In genomic region chr13:33349314-33349995, GRCh38 we compare ENCODE assay signal across 8 cellular contexts.
DNase-seq lines count a peak whose midpoint lies in the region; ATAC-seq and TF ChIP-seq lines count a peak whose summit lies in the region.

No MANE protein-coding gene starts in this region.

- H3K27ac ChIP-seq in cingulate gyrus (ENCODE audit: low read depth, low read length) (peak overlapping the region; percentile 70), stomach (peak overlapping the region; percentile 86 to 93 (median 89))

- H3K27ac Mint-ChIP-seq in HFFc6, result peak overlapping the region; percentile 39

- no peaks in the 10 kb centered on the region for H3K9me3 ChIP-seq in stomach

- peaks cover 10 to 63% (median 35%) of the 10 kb centered on the region in 4 donors for H3K4me1 ChIP-seq in stomach

- peak overlapping the region; percentile 85 for H3K4me3 Mint-ChIP-seq in HFFc6

- TF ChIP-seq POLR2A in stomach (IDR thresholded peaks at IDR 0.05), result no peak

- H3K27me3 Mint-ChIP-seq in HFFc6 (ENCODE audit: insufficient read depth), result no peaks in the 10 kb centered on the region; the same call in 1 of the 2 replicates

- ATAC-seq in left colon, result peak; percentile 41

- H3K4me1 Mint-ChIP-seq in HFFc6 (ENCODE audit: low read depth), result peaks cover 44% of the 10 kb centered on the region

- WGBS in stomach, 5 donors, result 15 to 34% (median 22%) methylated on average over 19 to 20 of the region's 20 CpGs

- TF ChIP-seq EP300 in stomach (IDR thresholded peaks at IDR 0.05), result no peak

- DNase-seq in HFFc6 (no peak), left colon (peak; percentile 45 to 52), stomach (no peak), GDM1 (lab: John Stamatoyannopoulos, UW) (no peak)
- DNase-seq in activated CD4-positive, alpha-beta T cell treated with anti-CD3 and anti-CD28 coated beads, Interleukin-2, amount 50 U/mL, for 4 hours, result no peak
- DNase-seq in stimulated activated CD8-positive, alpha-beta memory T cell treated with anti-CD3 and anti-CD28 coated beads, Interleukin-4, amount 100 ng/mL, for 48 hours, result no peak
- DNase-seq in stimulated activated CD4-positive, alpha-beta T cell treated with anti-CD3 and anti-CD28 coated beads, Interleukin-4, amount 100 ng/mL, for 1 hour, result no peak

- TF ChIP-seq CTCF in HFFc6 (IDR thresholded peaks at IDR 0.05) (no peak), stomach (IDR thresholded peaks at IDR 0.05) (no peak)

- H3K36me3 Mint-ChIP-seq in HFFc6 (ENCODE audit: low read depth), result peaks cover 7% of the 10 kb centered on the region; the same call in 1 of the 2 replicates

- H3K36me3 ChIP-seq in stomach, result no peaks in the 10 kb centered on the region

- H3K27me3 ChIP-seq in stomach, result no peaks in the 10 kb centered on the region

- intact Hi-C loops in left colon (cut with DNase I, micrococcal nuclease), result no loop called here
- intact Hi-C loops in stomach (cut with DNase I; ENCODE audit: low total_unique reads), result no loop called here

- H3K4me3 ChIP-seq in stomach, result peak overlapping the region; percentile 62 to 76 (median 73)

- H3K9me3 Mint-ChIP-seq in HFFc6, result no peaks in the 10 kb centered on the region

Comparison
In these comparisons a context has a peak if more than half of its experiments do, and no peak if none do; other contexts are left out.
1. DNase-seq: peak in left colon (2 of 2); none in HFFc6 (single experiment), stomach (single experiment), GDM1 (single experiment), activated CD4-positive, alpha-beta T cell treated with anti-CD3 and anti-CD28 coated beads, Interleukin-2, amount 50 U/mL, for 4 hours (0 of 2), stimulated activated CD8-positive, alpha-beta memory T cell treated with anti-CD3 and anti-CD28 coated beads, Interleukin-4, amount 100 ng/mL, for 48 hours (single experiment) and stimulated activated CD4-positive, alpha-beta T cell treated with anti-CD3 and anti-CD28 coated beads, Interleukin-4, amount 100 ng/mL, for 1 hour (single experiment).